27 cellular contexts compared by ENCODE assay signal in the genomic region with DNA sequence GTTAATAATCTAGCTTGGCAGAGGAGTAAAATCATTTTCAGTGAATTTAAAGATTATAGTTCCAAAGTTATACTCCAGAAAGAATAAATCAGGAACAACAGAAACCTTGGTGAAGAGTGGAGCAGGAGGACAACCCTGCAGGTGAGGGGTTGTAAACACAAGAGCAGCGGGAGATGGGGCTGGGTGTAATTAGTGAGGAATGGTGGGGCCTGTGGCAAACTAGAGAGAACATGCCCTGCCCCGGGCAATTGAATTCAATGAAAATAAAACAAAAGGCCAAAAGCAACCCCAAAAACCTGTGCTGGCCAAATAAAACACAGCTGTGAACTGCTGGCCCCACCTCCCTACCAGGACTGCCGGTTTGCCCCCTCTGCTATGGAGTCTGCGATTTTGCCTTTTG.
DNase-seq lines count a peak whose midpoint lies in the region; ATAC-seq and TF ChIP-seq lines count a peak whose summit lies in the region.
"Had no signal": no experiment of that assay in that cellular context is flagged by ENCODE, and none has a peak within 500 bp of the region (broad histone marks: within the 10 kb centered on the region; RNA-seq: fewer than 3 reads in every experiment).

No MANE protein-coding gene starts in this region.

- DNase-seq in CD8-positive, alpha-beta memory T cell = no peak
- DNase-seq in NCI-H2081 (lab: John Stamatoyannopoulos, UW) (peak; percentile 43 to 74), mammary epithelial cell (peak; percentile 30), NCI-H1436 (lab: John Stamatoyannopoulos, UW) (no peak), GM13976 (ENCODE audit: low spot score) (no peak)
- DNase-seq in naive thymus-derived CD8-positive, alpha-beta T cell = no peak
- no peak for DNase-seq in activated CD4-positive, CD25-positive, alpha-beta regulatory T cell (lab: John Stamatoyannopoulos, UW)
- DNase-seq: activated CD4-positive, alpha-beta T cell treated with anti-CD3 and anti-CD28 coated beads, Interleukin-2, amount 50 U/mL, for 48 hours; activated T-cell treated with anti-CD3 and anti-CD28 coated beads, Interleukin-2, amount 50 U/mL, for 72 hours; body of pancreas; effector memory CD8-positive, alpha-beta T cell; HCEC 1CT; KG1; MM.1S; natural killer cell; NCI-H2029; NCI-H526 treated with DMSO at 0.1 percent for 48 hours; occipital lobe; stimulated activated CD4-positive, alpha-beta T cell treated with anti-CD3 and anti-CD28 coated beads, Interleukin-15, amount 100 ng/mL, for 24 hours; transverse colon had no signal

- POLR2A ChIA-PET in CD8-positive, alpha-beta memory T cell (lab: Charles Lee) = no interaction called here
- POLR2A ChIA-PET in naive thymus-derived CD8-positive, alpha-beta T cell (lab: Charles Lee) = interaction anchor here (0.6 kb wide), 1 partner anchor 128 kb away, joined by 3 read pairs; no protein-coding TSS in a partner anchor

- no peaks in the 10 kb centered on the region for H4K20me1 ChIP-seq in mammary epithelial cell (ENCODE audit: insufficient read depth, low read length)
- H4K20me1 ChIP-seq: BLaER1 treated with 17β-estradiol and CSF1 and Interleukin-3, amounts not matched to agents 10 nM and 100 nM had no signal

- peaks cover 8% of the 10 kb centered on the region for H3K4me1 ChIP-seq in CD8-positive, alpha-beta memory T cell (ENCODE audit: insufficient read depth, low read length)
- H3K4me1 ChIP-seq in mammary epithelial cell (ENCODE audit: insufficient read depth, low read length) = peaks cover 4% of the 10 kb centered on the region
- H3K4me1 ChIP-seq: body of pancreas had no signal

- no peaks in the 10 kb centered on the region for H3K9me3 ChIP-seq in CD8-positive, alpha-beta memory T cell (ENCODE audit: low read length)
- no peaks in the 10 kb centered on the region for H3K9me3 ChIP-seq in mammary epithelial cell (replicated peaks; ENCODE audit: insufficient read depth, low read length)
- H3K9me3 ChIP-seq: adrenal gland, body of pancreas, transverse colon had no signal

- no peak overlapping the region for H3K4me2 ChIP-seq in mammary epithelial cell (ENCODE audit: insufficient read depth, low read depth, low read length)
- H3K4me2 ChIP-seq: BLaER1 treated with 17β-estradiol and CSF1 and Interleukin-3, amounts not matched to agents 10 nM and 100 nM had no signal

- ATAC-seq in naive thymus-derived CD8-positive, alpha-beta T cell = no peak
- ATAC-seq: activated CD4-positive, CD25-positive, alpha-beta regulatory T cell treated with anti-CD3 and anti-CD28 coated beads, Interleukin-2, amount 50 U/mL, for 24 hours; activated T-cell treated with anti-CD3 and anti-CD28 coated beads, Interleukin-2, amount 50 U/mL, for 72 hours; body of pancreas; effector memory CD8-positive, alpha-beta T cell; GM12878; natural killer cell; Panc1; stimulated activated memory B cell treated with anti-CD40 and anti-IgM and Interleukin-4, amounts not matched to agents 10 μg/mL and 1 μg/mL and 100 μg/mL, for 72 hours had no signal

- dilution Hi-C loops in mammary epithelial cell (cut with HindIII; ENCODE audit: low sequenced_read_pairs) = no loop called here

- peaks cover 18 to 53% (median 19%) of the 10 kb centered on the region in 3 donors for H3K4me1 Mint-ChIP-seq in CD8-positive, alpha-beta memory T cell
- H3K4me1 Mint-ChIP-seq in naive thymus-derived CD8-positive, alpha-beta T cell = peaks cover 33 to 65% (median 49%) of the 10 kb centered on the region in 4 donors
- H3K4me1 Mint-ChIP-seq: natural killer cell; stimulated activated memory B cell treated with anti-CD40 and anti-IgM and Interleukin-4, amounts not matched to agents 10 μg/mL and 1 μg/mL and 100 μg/mL, for 72 hours had no signal

- H3K4me3 Mint-ChIP-seq in CD8-positive, alpha-beta memory T cell = no peak overlapping the region
- peak overlapping the region in 4 of 10 donors; percentile 8 to 49 (median 20) for H3K4me3 Mint-ChIP-seq in naive thymus-derived CD8-positive, alpha-beta T cell
- H3K4me3 Mint-ChIP-seq: activated T-cell treated with anti-CD3 and anti-CD28 coated beads, Interleukin-2, amount 50 U/mL, for 72 hours; effector memory CD8-positive, alpha-beta T cell; natural killer cell; stimulated activated memory B cell treated with anti-CD40 and anti-IgM and Interleukin-4, amounts not matched to agents 10 μg/mL and 1 μg/mL and 100 μg/mL, for 72 hours had no signal

- no peak overlapping the region for H3K4me3 ChIP-seq in CD8-positive, alpha-beta memory T cell (ENCODE audit: low read length)
- H3K4me3 ChIP-seq in mammary epithelial cell (replicated peaks in 1 of 3; ENCODE audit: insufficient read depth in 1 of 3, low read depth in 2 of 3, low read length in 3 of 3) = no peak overlapping the region
- H3K4me3 ChIP-seq: adrenal gland; BLaER1 treated with 17β-estradiol and CSF1 and Interleukin-3, amounts not matched to agents 10 nM and 100 nM; body of pancreas; GM12878; transverse colon had no signal

- H3K27me3 Mint-ChIP-seq in CD8-positive, alpha-beta memory T cell = no peaks in the 10 kb centered on the region
- no peaks in the 10 kb centered on the region for H3K27me3 Mint-ChIP-seq in naive thymus-derived CD8-positive, alpha-beta T cell
- H3K27me3 Mint-ChIP-seq: central memory CD8-positive, alpha-beta T cell; effector memory CD8-positive, alpha-beta T cell; stimulated activated memory B cell treated with anti-CD40 and anti-IgM and Interleukin-4, amounts not matched to agents 10 μg/mL and 1 μg/mL and 100 μg/mL, for 72 hours had no signal

- TF ChIP-seq CTCF in mammary epithelial cell (conservative IDR thresholded peaks at IDR 0.05 in 1 of 2, IDR thresholded peaks at IDR 0.05 in 1 of 2; ENCODE audit: extremely low read depth in 1 of 2, insufficient read depth in 1 of 2, low read depth in 1 of 2, low read length in 2 of 2) = no peak
- no peak for TF ChIP-seq CTCF in GM13976 (IDR thresholded peaks at IDR 0.05; ENCODE audit: borderline replicate concordance, control extremely low read depth, extremely low read depth, insufficient read depth, missing control alignments)

- CTCF ChIA-PET in CD8-positive, alpha-beta memory T cell (lab: Charles Lee) = interaction anchor here (1.3 kb wide), 1 partner anchor 22 kb away, joined by 3 read pairs; no protein-coding TSS in a partner anchor
- CTCF ChIA-PET in mammary epithelial cell (lab: Charles Lee; ENCODE audit: low non-redundant PET) = no interaction called here

- no TSS peak for BruUV-seq in mammary epithelial cell (replicated peaks; lab: Mats Ljungman, UMichigan)

- H3K9ac ChIP-seq in mammary epithelial cell (ENCODE audit: insufficient read depth, low read length) = no peak overlapping the region
- H3K9ac ChIP-seq: BLaER1 treated with 17β-estradiol and CSF1 and Interleukin-3, amounts not matched to agents 10 nM and 100 nM had no signal

- no peaks in the 10 kb centered on the region for H3K9me3 Mint-ChIP-seq in CD8-positive, alpha-beta memory T cell
- H3K9me3 Mint-ChIP-seq in naive thymus-derived CD8-positive, alpha-beta T cell = no peaks in the 10 kb centered on the region
- H3K9me3 Mint-ChIP-seq: activated T-cell treated with anti-CD3 and anti-CD28 coated beads, Interleukin-2, amount 50 U/mL, for 72 hours; central memory CD8-positive, alpha-beta T cell; effector memory CD8-positive, alpha-beta T cell; natural killer cell; stimulated activated memory B cell treated with anti-CD40 and anti-IgM and Interleukin-4, amounts not matched to agents 10 μg/mL and 1 μg/mL and 100 μg/mL, for 72 hours had no signal

- peak overlapping the region in 5 of 8 donors; percentile 29 to 70 (median 57) for H3K27ac Mint-ChIP-seq in CD8-positive, alpha-beta memory T cell
- H3K27ac Mint-ChIP-seq in naive thymus-derived CD8-positive, alpha-beta T cell = peak overlapping the region in 9 of 10 donors; percentile 33 to 87 (median 74)
- H3K27ac Mint-ChIP-seq: activated T-cell treated with anti-CD3 and anti-CD28 coated beads, Interleukin-2, amount 50 U/mL, for 72 hours; natural killer cell; stimulated activated memory B cell treated with anti-CD40 and anti-IgM and Interleukin-4, amounts not matched to agents 10 μg/mL and 1 μg/mL and 100 μg/mL, for 72 hours had no signal

- H3K79me2 ChIP-seq in mammary epithelial cell (ENCODE audit: insufficient read depth, low read length) = no peaks in the 10 kb centered on the region

- H3K36me3 ChIP-seq in CD8-positive, alpha-beta memory T cell (ENCODE audit: insufficient read depth, low read length) = no peaks in the 10 kb centered on the region
- H3K36me3 ChIP-seq in mammary epithelial cell (ENCODE audit: insufficient read depth, low read length) = no peaks in the 10 kb centered on the region
- H3K36me3 ChIP-seq: adrenal gland; BLaER1 treated with 17β-estradiol and CSF1 and Interleukin-3, amounts not matched to agents 10 nM and 100 nM had no signal

- 25% methylated on average over 4 of the region's 4 CpGs for WGBS in mammary epithelial cell (ENCODE audit: low coverage, missing lambda C conversion rate)

- H3K27ac ChIP-seq in CD8-positive, alpha-beta memory T cell (ENCODE audit: low read depth, low read length) = no peak overlapping the region
- H3K27ac ChIP-seq in mammary epithelial cell (ENCODE audit: insufficient read depth, low read depth, low read length) = no peak overlapping the region
- H3K27ac ChIP-seq: adrenal gland; BLaER1 treated with 17β-estradiol and CSF1 and Interleukin-3, amounts not matched to agents 10 nM and 100 nM; body of pancreas; transverse colon had no signal

- no peaks in the 10 kb centered on the region for H3K27me3 ChIP-seq in CD8-positive, alpha-beta memory T cell (ENCODE audit: insufficient read depth, low read length, poor library complexity, severe bottlenecking)
- no peaks in the 10 kb centered on the region for H3K27me3 ChIP-seq in mammary epithelial cell (ENCODE audit: insufficient read depth, low read length)
- H3K27me3 ChIP-seq: adrenal gland; BLaER1 treated with 17β-estradiol and CSF1 and Interleukin-3, amounts not matched to agents 10 nM and 100 nM; body of pancreas; transverse colon had no signal

- H3K36me3 Mint-ChIP-seq in CD8-positive, alpha-beta memory T cell = peaks cover 26 to 81% (median 28%) of the 10 kb centered on the region in 3 donors
- peaks cover 36 to 71% (median 46%) of the 10 kb centered on the region in 3 donors for H3K36me3 Mint-ChIP-seq in naive thymus-derived CD8-positive, alpha-beta T cell
- H3K36me3 Mint-ChIP-seq: natural killer cell had no signal

- intact Hi-C loops in mammary epithelial cell (cut with micrococcal nuclease) = no loop called here

- in situ Hi-C loops in mammary epithelial cell (cut with MboI; ENCODE audit: low sequenced_read_pairs in 2 of 2) (no loop called here), GM13976 (cut with MboI; ENCODE audit: low sequenced_read_pairs, unreplicated experiment) (no loop called here)

- H2AFZ ChIP-seq in mammary epithelial cell (ENCODE audit: low read depth, low read length) = no peak overlapping the region

Comparison
In these comparisons a context has a peak if more than half of its experiments do, and no peak if none do; other contexts are left out.
1. DNase-seq: peak in NCI-H2081 (2 of 2) and mammary epithelial cell (single experiment); none in CD8-positive, alpha-beta memory T cell (0 of 5), naive thymus-derived CD8-positive, alpha-beta T cell (0 of 10), NCI-H1436 (single experiment), activated CD4-positive, CD25-positive, alpha-beta regulatory T cell (0 of 4) and GM13976 (single experiment).